19 cellular contexts compared by ENCODE assay signal in genomic region chr10:63008491-63008890, GRCh38.
DNase-seq lines count a peak whose midpoint lies in the region; ATAC-seq, FAIRE-seq and TF ChIP-seq lines count a peak whose summit lies in the region.
"Had no signal": no experiment of that assay in that cellular context is flagged by ENCODE, and none has a peak within 500 bp of the region (broad histone marks: within the 10 kb centered on the region; RNA-seq: fewer than 3 reads in every experiment).

No MANE protein-coding gene starts in this region.

- H3K27me3 ChIP-seq in A673 (replicated peaks; ENCODE audit: insufficient read depth, low read depth, low read length, poor library complexity) = no peaks in the 10 kb centered on the region
- peaks cover 7% of the 10 kb centered on the region for H3K27me3 ChIP-seq in astrocyte (ENCODE audit: insufficient read depth, low read length)
- H3K27me3 ChIP-seq: BLaER1 treated with 17β-estradiol and CSF1 and Interleukin-3, amounts not matched to agents 10 nM and 100 nM had no signal

- CTCF ChIA-PET in A673 (lab: Charles Lee) = no interaction called here

- H3K27ac Mint-ChIP-seq in astrocyte (ENCODE audit: unreplicated experiment) = no peak overlapping the region
- H3K27ac Mint-ChIP-seq: CD8-positive, alpha-beta T cell had no signal

- no peak overlapping the region for H3K4me2 ChIP-seq in astrocyte (ENCODE audit: low read length)
- H3K4me2 ChIP-seq: BLaER1 treated with 17β-estradiol and CSF1 and Interleukin-3, amounts not matched to agents 10 nM and 100 nM had no signal

- H3K4me1 ChIP-seq in A673 (ENCODE audit: insufficient read depth, low read length, poor library complexity, severe bottlenecking) (no peaks in the 10 kb centered on the region), astrocyte (ENCODE audit: insufficient read depth, low read length) (no peaks in the 10 kb centered on the region), kidney (ENCODE audit: control insufficient read depth in 1 of 2, insufficient read depth in 1 of 2, low read depth in 1 of 2, low read length in 2 of 2) (no peaks in the 10 kb centered on the region)
- H3K4me1 ChIP-seq: BLaER1 treated with 17β-estradiol and CSF1 and Interleukin-3, amounts not matched to agents 10 nM and 100 nM had no signal

- TF ChIP-seq CTCF in A673 (conservative IDR thresholded peaks at IDR 0.05; ENCODE audit: low read depth, low read length) (peak; percentile 14; the same call in 1 of the 2 replicates), LNCaP clone FGC (IDR thresholded peaks at IDR 0.05; ENCODE audit: control insufficient read depth, extremely low read depth, insufficient read depth) (0 out of 2 replicates have a peak, but pooled peaks have one; percentile 7), astrocyte (IDR thresholded peaks at IDR 0.05; ENCODE audit: insufficient read depth, low read depth, low read length) (no peak), kidney (IDR thresholded peaks at IDR 0.05; ENCODE audit: borderline replicate concordance, extremely low read depth, insufficient read depth) (no peak)

- H3K4me3 ChIP-seq in A673 (ENCODE audit: low read depth, low read length, poor library complexity, severe bottlenecking) (no peak overlapping the region), LNCaP clone FGC (ENCODE audit: low read depth, low read length) (no peak overlapping the region), astrocyte (ENCODE audit: insufficient read depth, low read depth, low read length) (no peak overlapping the region), kidney (ENCODE audit: low read length in 2 of 2) (no peak overlapping the region)
- H3K4me3 ChIP-seq: BLaER1 treated with 17β-estradiol and CSF1 and Interleukin-3, amounts not matched to agents 10 nM and 100 nM had no signal

- BruUV-seq in A673 (replicated peaks; lab: Mats Ljungman, UMichigan) = no TSS peak

- no peaks in the 10 kb centered on the region for H3K9me3 Mint-ChIP-seq in astrocyte (ENCODE audit: unreplicated experiment)
- H3K9me3 Mint-ChIP-seq: CD8-positive, alpha-beta T cell had no signal

- no peaks in the 10 kb centered on the region for H3K9me3 ChIP-seq in A673 (ENCODE audit: low read depth, low read length, poor library complexity, severe bottlenecking)
- peaks cover 2% of the 10 kb centered on the region for H3K9me3 ChIP-seq in astrocyte (ENCODE audit: insufficient read depth, low read depth, low read length)
- H3K9me3 ChIP-seq in kidney (ENCODE audit: control insufficient read depth in 1 of 2, low read length in 2 of 2) = no peaks in the 10 kb centered on the region
- H3K9me3 ChIP-seq: BLaER1 treated with 17β-estradiol and CSF1 and Interleukin-3, amounts not matched to agents 10 nM and 100 nM had no signal

- H3K9ac ChIP-seq in astrocyte (ENCODE audit: low read length) (no peak overlapping the region), kidney (ENCODE audit: low read length in 2 of 2) (no peak overlapping the region)
- H3K9ac ChIP-seq: BLaER1 treated with 17β-estradiol and CSF1 and Interleukin-3, amounts not matched to agents 10 nM and 100 nM had no signal

- H3K4me3 Mint-ChIP-seq in astrocyte (ENCODE audit: unreplicated experiment) = no peak overlapping the region
- H3K4me3 Mint-ChIP-seq: CD8-positive, alpha-beta T cell had no signal

- H2AFZ ChIP-seq in astrocyte (ENCODE audit: low read depth, low read length) = no peak overlapping the region

- ATAC-seq in HG02884 (IDR thresholded peaks at IDR 0.05; ENCODE audit: unreplicated experiment) = no peak
- ATAC-seq: CD8-positive, alpha-beta T cell; HepG2; SK-N-SH treated with all-trans-retinoic acid at 6 μM for 48 hours had no signal

- peaks cover 7% of the 10 kb centered on the region for H3K27me3 Mint-ChIP-seq in astrocyte (ENCODE audit: low read depth, unreplicated experiment)

- no peaks in the 10 kb centered on the region for H3K4me1 Mint-ChIP-seq in astrocyte (ENCODE audit: low read depth, unreplicated experiment)

- no peak for FAIRE-seq in astrocyte (lab: Jason Lieb, UNC)
- peak; percentile 35 for FAIRE-seq in kidney (lab: Jason Lieb, UNC)
- FAIRE-seq: H1, HepG2 had no signal

- DNase-seq in A673 (ENCODE audit: low spot score) = no peak
- no peak for DNase-seq in LNCaP clone FGC (ENCODE audit: low read depth)
- DNase-seq in astrocyte (ENCODE audit: low read depth) = peak; percentile 33
- DNase-seq in kidney = no peak
- no peak for DNase-seq in NCI-H2227 treated with DMSO at 0.1 percent for 48 hours (lab: John Stamatoyannopoulos, UW)
- no peak for DNase-seq in T-helper 1 cell
- DNase-seq: CD8-positive, alpha-beta T cell; DMS53; KBM-7; NCI-H1105; NCI-H1694; NCI-H2081 treated with DMSO at 0.1 percent for 48 hours; RPMI8226; SIG-M5 had no signal

- H4K20me1 ChIP-seq in astrocyte (ENCODE audit: insufficient read depth, low read length) = no peaks in the 10 kb centered on the region
- H4K20me1 ChIP-seq: BLaER1 treated with 17β-estradiol and CSF1 and Interleukin-3, amounts not matched to agents 10 nM and 100 nM had no signal

- no peaks in the 10 kb centered on the region for H3K36me3 Mint-ChIP-seq in astrocyte (ENCODE audit: low read depth, unreplicated experiment)
- H3K36me3 Mint-ChIP-seq: CD8-positive, alpha-beta T cell had no signal

- POLR2A ChIA-PET in A673 (lab: Charles Lee; ENCODE audit: low non-redundant PET) = no interaction called here

- H3K79me2 ChIP-seq in astrocyte (ENCODE audit: insufficient read depth, low read length) = no peaks in the 10 kb centered on the region

- H3K27ac ChIP-seq in A673 (ENCODE audit: low read depth, low read length, poor library complexity, severe bottlenecking) (no peak overlapping the region), astrocyte (ENCODE audit: low read depth, low read length) (no peak overlapping the region), kidney (ENCODE audit: low read depth in 2 of 2, low read length in 2 of 2) (no peak overlapping the region)
- H3K27ac ChIP-seq: BLaER1 treated with 17β-estradiol and CSF1 and Interleukin-3, amounts not matched to agents 10 nM and 100 nM had no signal

- intact Hi-C loops in A673 (cut with micrococcal nuclease; ENCODE audit: unreplicated experiment) (loop anchor here (10.0 kb wide), 1 partner anchor 394 kb away; no protein-coding TSS in a partner anchor), kidney (cut with DNase I) (no loop called here)

- no peaks in the 10 kb centered on the region for H3K36me3 ChIP-seq in A673 (ENCODE audit: insufficient read depth, low read length, poor library complexity, severe bottlenecking)
- H3K36me3 ChIP-seq in astrocyte (ENCODE audit: insufficient read depth, low read length) = no peaks in the 10 kb centered on the region
- no peaks in the 10 kb centered on the region for H3K36me3 ChIP-seq in kidney (ENCODE audit: control insufficient read depth in 1 of 2, insufficient read depth in 2 of 2, low read length in 2 of 2)
- H3K36me3 ChIP-seq: BLaER1 treated with 17β-estradiol and CSF1 and Interleukin-3, amounts not matched to agents 10 nM and 100 nM had no signal

Comparison
In these comparisons a context has a peak if more than half of its experiments do, and no peak if none do; other contexts are left out.
1. CTCF ChIP-seq: peak in A673 (single experiment) and LNCaP clone FGC (single experiment); none in astrocyte (single experiment) and kidney (single experiment).